6 cellular contexts compared by ENCODE assay signal in the genomic region with DNA sequence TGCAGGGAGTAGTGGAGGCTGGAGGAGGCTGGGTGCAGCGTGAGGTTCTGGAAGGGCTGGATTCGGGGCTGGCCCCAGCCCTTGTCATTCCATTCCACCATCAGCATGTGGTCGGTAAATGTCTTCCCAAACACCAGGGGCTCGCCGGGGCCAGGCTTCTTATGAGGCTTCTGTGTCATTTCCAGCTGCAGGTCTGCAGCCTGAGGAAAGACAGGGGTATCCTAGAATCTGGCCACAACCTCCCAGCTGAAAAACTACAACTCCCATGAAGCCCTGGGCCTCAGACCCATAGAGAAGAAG.
DNase-seq lines count a peak whose midpoint lies in the region; ATAC-seq and TF ChIP-seq lines count a peak whose summit lies in the region.

No MANE protein-coding gene starts in this region.

- TF ChIP-seq CTCF in astrocyte of the spinal cord (IDR thresholded peaks at IDR 0.05; ENCODE audit: low read depth, low read length) = no peak

- no peak overlapping the region for H3K4me3 ChIP-seq in astrocyte of the spinal cord (ENCODE audit: low read depth, low read length)

- DNase-seq in activated CD8-positive, alpha-beta memory T cell treated with anti-CD3 and anti-CD28 coated beads for 24 hours = peak; percentile 68
- no peak for DNase-seq in activated CD8-positive, alpha-beta memory T cell treated with anti-CD3 and anti-CD28 coated beads, Interleukin-2, amount 50 U/mL, for 48 hours
- DNase-seq in astrocyte of the spinal cord (ENCODE audit: low read depth, low spot score) (peak; percentile 37), GF-D8 (lab: John Stamatoyannopoulos, UW) (no peak)
- DNase-seq in stimulated activated CD8-positive, alpha-beta memory T cell treated with anti-CD3 and anti-CD28 coated beads, Interleukin-4, amount 100 ng/mL, for 48 hours = peak; percentile 56

- in situ Hi-C loops in astrocyte of the spinal cord (cut with HindIII; ENCODE audit: low sequenced_read_pairs) = no loop called here

- ATAC-seq in HG02798 (IDR thresholded peaks at IDR 0.05; ENCODE audit: poor library complexity, unreplicated experiment) = no peak

Comparison
In these comparisons a context has a peak if more than half of its experiments do, and no peak if none do; other contexts are left out.
1. DNase-seq: peak in activated CD8-positive, alpha-beta memory T cell treated with anti-CD3 and anti-CD28 coated beads for 24 hours (single experiment), astrocyte of the spinal cord (single experiment) and stimulated activated CD8-positive, alpha-beta memory T cell treated with anti-CD3 and anti-CD28 coated beads, Interleukin-4, amount 100 ng/mL, for 48 hours (single experiment); none in activated CD8-positive, alpha-beta memory T cell treated with anti-CD3 and anti-CD28 coated beads, Interleukin-2, amount 50 U/mL, for 48 hours (single experiment) and GF-D8 (single experiment).